In the genomic region with DNA sequence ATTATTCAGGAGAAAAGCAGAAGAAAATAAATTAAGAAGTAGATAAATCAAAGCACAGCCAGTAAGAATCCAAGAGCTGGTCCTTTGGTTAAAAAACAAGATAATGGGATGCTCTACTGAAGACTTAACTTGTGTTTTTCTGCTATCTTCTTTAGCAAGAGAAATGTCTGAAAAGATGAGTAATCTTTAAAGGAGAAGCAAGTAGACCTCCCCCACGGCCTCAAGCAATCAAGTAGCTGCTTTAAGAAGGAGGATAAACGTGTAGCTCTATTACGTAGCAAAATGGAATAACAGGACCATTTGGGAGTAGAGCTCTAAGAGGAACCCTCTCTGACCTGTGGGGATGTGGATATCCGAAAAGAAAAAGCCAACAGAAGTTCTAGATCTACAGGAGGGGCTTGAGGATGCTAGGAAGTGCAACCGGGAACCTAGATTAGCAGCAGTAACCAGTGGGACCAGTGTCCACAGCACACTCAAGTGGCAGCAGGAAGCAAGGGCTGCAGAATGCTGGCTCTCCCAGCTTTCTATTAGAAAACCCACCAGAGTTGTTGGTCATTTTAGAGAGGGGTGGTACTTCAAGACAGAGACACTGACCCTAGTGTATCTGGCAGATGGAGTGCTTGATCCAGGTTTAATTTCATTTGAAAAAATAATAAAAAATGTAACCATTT, we compare ENCODE assay signal across 9 cellular contexts.
DNase-seq lines count a peak whose midpoint lies in the region; ATAC-seq and TF ChIP-seq lines count a peak whose summit lies in the region.
"Had no signal": no experiment of that assay in that cellular context is flagged by ENCODE, and none has a peak within 500 bp of the region (broad histone marks: within the 10 kb centered on the region; RNA-seq: fewer than 3 reads in every experiment).

No MANE protein-coding gene starts in this region.

- CTCF ChIA-PET in HCT116 (lab: Charles Lee), result interaction anchor here (1.0 to 1.7 kb wide), 3 partner anchors 12 to 208 kb away, joined by 4 to 7 read pairs (median 6); no protein-coding TSS in a partner anchor

- POLR2A ChIA-PET in HCT116 (lab: Charles Lee), result no interaction called here

- BruUV-seq in HCT116 (replicated peaks; lab: Mats Ljungman, UMichigan), result no TSS peak

- peak; percentile 30 to 51 (median 42); a peak in 5 of 6 replicates for TF ChIP-seq CTCF in HCT116 (IDR thresholded peaks at IDR 0.05 in 2 of 3, conservative IDR thresholded peaks at IDR 0.05 in 1 of 3; ENCODE audit: borderline replicate concordance in 1 of 3, insufficient read depth in 1 of 3, low read depth in 2 of 3, low read length in 2 of 3)
- TF ChIP-seq CTCF in WI38 (IDR thresholded peaks at IDR 0.05; ENCODE audit: low read depth, low read length), result peak; percentile 51
- TF ChIP-seq CTCF in omental fat pad (IDR thresholded peaks at IDR 0.05), result no peak

- DNase-seq in AG08396 (ENCODE audit: low spot score) (peak; percentile 26), HCT116 (ENCODE audit: low read depth, low spot score) (no peak), iPS-NIHi11 (ENCODE audit: low spot score) (peak; percentile 51), kidney glomerular epithelial cell (lab: John Stamatoyannopoulos, UW) (no peak), NCI-H345 (lab: John Stamatoyannopoulos, UW) (no peak), sciatic nerve (ENCODE audit: low spot score) (no peak), omental fat pad (ENCODE audit: low spot score) (no peak)
- DNase-seq: NCI-H2227 treated with DMSO at 0.1 percent for 48 hours had no signal

- no peaks in the 10 kb centered on the region for H3K9me2 ChIP-seq in HCT116 (ENCODE audit: insufficient read depth)

- H3K4me1 ChIP-seq in HCT116 (ENCODE audit: control insufficient read depth in 1 of 2, insufficient read depth in 2 of 2, low read length in 2 of 2), result no peaks in the 10 kb centered on the region

- H3K9ac ChIP-seq in HCT116 (ENCODE audit: low read length), result no peak overlapping the region

- H3K4me3 ChIP-seq in HCT116 (replicated peaks in 1 of 2; ENCODE audit: low read depth in 1 of 2, low read length in 2 of 2) (no peak overlapping the region), WI38 (ENCODE audit: low read depth, low read length) (no peak overlapping the region)

- RAD21 ChIA-PET in HCT116 (lab: Charles Lee; ENCODE audit: low non-redundant PET in 1 of 2, low total read pairs in 2 of 2, uncharacterized antibody in 2 of 2, unreplicated experiment in 2 of 2), result interaction anchor here in 1 of 2 experiments (1.2 kb wide), 1 partner anchor 207 kb away, joined by 4 read pairs; no protein-coding TSS in a partner anchor

- no peaks in the 10 kb centered on the region for H4K20me1 ChIP-seq in HCT116 (ENCODE audit: insufficient read depth)

- TF ChIP-seq POLR2A in HCT116 (IDR thresholded peaks at IDR 0.05; ENCODE audit: borderline replicate concordance, extremely low read depth, insufficient read depth, insufficient read length), result no peak

- H3K27ac ChIP-seq in HCT116 (ENCODE audit: low read depth, low read length), result no peak overlapping the region

- intact Hi-C loops in HCT116 (cut with micrococcal nuclease), result loop anchor here (5.0 kb wide), 1 partner anchor 206 kb away; no protein-coding TSS in a partner anchor
- intact Hi-C loops in sciatic nerve (cut with DNase I), result no loop called here

- H3K27me3 ChIP-seq in HCT116 (ENCODE audit: insufficient read depth, low read length), result no peaks in the 10 kb centered on the region

- H2AFZ ChIP-seq in HCT116 (ENCODE audit: low read depth, low read length, poor library complexity, severe bottlenecking), result no peak overlapping the region

- peak; percentile 81 for ATAC-seq in HCT116
- ATAC-seq in sciatic nerve, result no peak
- no peak for ATAC-seq in omental fat pad (ENCODE audit: low FRiP score)

- TF ChIP-seq RAD21 in HCT116 (IDR thresholded peaks at IDR 0.05; ENCODE audit: low read depth), result peak; percentile 51

- H3K4me2 ChIP-seq in HCT116 (ENCODE audit: low read length), result no peak overlapping the region

- H3K36me3 ChIP-seq in HCT116 (ENCODE audit: control insufficient read depth in 1 of 2, insufficient read depth in 2 of 2, low read length in 2 of 2), result no peaks in the 10 kb centered on the region

- H3K9me3 ChIP-seq in HCT116 (ENCODE audit: control insufficient read depth in 1 of 2, insufficient read depth in 1 of 2, low read depth in 1 of 2, low read length in 2 of 2), result no peaks in the 10 kb centered on the region

- no peaks in the 10 kb centered on the region for H3K79me2 ChIP-seq in HCT116 (ENCODE audit: insufficient read depth, low read length)

TF ChIP-seq in HCT116, 20 proteins besides CTCF, POLR2A, EP300 and RAD21:
- no peak for TF ChIP-seq EZH2phosphoT487 (IDR thresholded peaks at IDR 0.05; ENCODE audit: borderline replicate concordance)

Comparison
In these comparisons a context has a peak if more than half of its experiments do, and no peak if none do; other contexts are left out.
1. DNase-seq: peak in AG08396 (single experiment) and iPS-NIHi11 (single experiment); none in HCT116 (single experiment), kidney glomerular epithelial cell (single experiment), NCI-H345 (single experiment), sciatic nerve (single experiment) and omental fat pad (single experiment).
2. CTCF ChIP-seq: peak in HCT116 (3 of 3) and WI38 (single experiment); none in omental fat pad (0 of 3).